ENCODE assay signal across 24 cellular contexts in the genomic region with DNA sequence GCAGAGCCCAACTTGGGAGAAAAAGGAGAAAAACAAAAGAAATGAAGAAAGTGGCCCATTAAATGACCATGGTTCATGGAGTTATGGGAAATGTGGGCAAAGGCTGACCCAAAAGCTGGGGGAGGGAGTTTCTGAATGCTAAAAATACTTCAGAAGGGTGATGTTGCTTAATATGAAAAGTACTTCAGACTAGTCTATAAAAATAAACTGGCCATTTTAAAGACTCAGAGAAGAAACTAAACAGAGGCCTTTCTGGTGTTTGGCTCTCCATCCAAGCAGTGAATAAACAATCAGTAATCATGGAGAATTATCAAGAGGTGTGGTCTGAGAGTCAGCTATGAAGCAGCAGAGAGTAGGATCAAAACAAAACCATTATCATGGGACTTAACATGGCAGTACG.
DNase-seq lines count a peak whose midpoint lies in the region; ATAC-seq and TF ChIP-seq lines count a peak whose summit lies in the region.
"Had no signal": no experiment of that assay in that cellular context is flagged by ENCODE, and none has a peak within 500 bp of the region (broad histone marks: within the 10 kb centered on the region; RNA-seq: fewer than 3 reads in every experiment).

No MANE protein-coding gene starts in this region.

- no peaks in the 10 kb centered on the region for H3K27me3 ChIP-seq in rectal smooth muscle tissue (ENCODE audit: control insufficient read depth, insufficient read depth, low read length)
- no peaks in the 10 kb centered on the region for H3K27me3 ChIP-seq in vagina
- H3K27me3 ChIP-seq: body of pancreas, colonic mucosa, right lobe of liver, upper lobe of right lung had no signal

- H3K4me1 ChIP-seq in rectal smooth muscle tissue (ENCODE audit: control insufficient read depth, insufficient read depth, low read length) = peaks cover 8% of the 10 kb centered on the region
- no peaks in the 10 kb centered on the region for H3K4me1 ChIP-seq in vagina
- H3K4me1 ChIP-seq: body of pancreas, colonic mucosa, right lobe of liver, upper lobe of right lung had no signal

- H3K9me3 ChIP-seq in vagina = no peaks in the 10 kb centered on the region
- H3K9me3 ChIP-seq: body of pancreas, colonic mucosa, right lobe of liver, upper lobe of right lung had no signal

- TF ChIP-seq POLR2A in vagina (IDR thresholded peaks at IDR 0.05) = no peak

- intact Hi-C loops in vagina (cut with DNase I) = no loop called here

- H3K4me3 ChIP-seq in fibroblast of villous mesenchyme (ENCODE audit: low read depth, low read length) (no peak overlapping the region), rectal smooth muscle tissue (ENCODE audit: low read length) (peak overlapping the region; percentile 4), vagina (no peak overlapping the region)
- H3K4me3 ChIP-seq: body of pancreas, colonic mucosa, right lobe of liver, upper lobe of right lung had no signal

- H3K36me3 ChIP-seq in rectal smooth muscle tissue (ENCODE audit: control insufficient read depth, insufficient read depth, low read length) (peaks cover 3% of the 10 kb centered on the region), vagina (no peaks in the 10 kb centered on the region)
- H3K36me3 ChIP-seq: colonic mucosa, right lobe of liver had no signal

- DNase-seq in SIG-M5 treated with dmso at 0.1 percent for 504 hours (lab: John Stamatoyannopoulos, UW; ENCODE audit: unreplicated experiment) (peak; percentile 11), SIG-M5 (lab: John Stamatoyannopoulos, UW) (no peak), fibroblast of villous mesenchyme (ENCODE audit: low read depth) (peak; percentile 30), vagina (ENCODE audit: extremely low spot score in 2 of 2) (no peak), Kasumi-1 (lab: John Stamatoyannopoulos, UW) (no peak)
- DNase-seq: activated CD4-positive, alpha-beta T cell treated with anti-CD3 and anti-CD28 coated beads for 4 hours; activated T-cell treated with anti-CD3 and anti-CD28 coated beads, Interleukin-2, amount 50 U/mL, for 72 hours; body of pancreas; colonic mucosa; EL; HCEC 1CT; hypothalamus; naive thymus-derived CD4-positive, alpha-beta T cell; NCI-H526; right lobe of liver; SW 1271; upper lobe of right lung had no signal

- no peak for ATAC-seq in GM21619 (IDR thresholded peaks at IDR 0.05; ENCODE audit: unreplicated experiment)
- no peak for ATAC-seq in HG03039 (IDR thresholded peaks at IDR 0.05; ENCODE audit: unreplicated experiment)
- ATAC-seq: activated naive CD4-positive, alpha-beta T cell treated with anti-CD3 and anti-CD28 coated beads, Interleukin-2, amount 50 U/mL, for 72 hours; activated T-cell treated with anti-CD3 and anti-CD28 coated beads, Interleukin-2, amount 50 U/mL, for 72 hours; body of pancreas; naive thymus-derived CD4-positive, alpha-beta T cell; right lobe of liver; stimulated activated effector memory CD8-positive, alpha-beta T cell treated with anti-CD3 and anti-CD28 coated beads, Interleukin-12 subunit alpha, Interleukin-12 subunit beta, amount 100 ng/mL, for 72 hours; upper lobe of right lung had no signal

- H3K27ac ChIP-seq in rectal smooth muscle tissue (ENCODE audit: low read depth, low read length) (peak overlapping the region; percentile 55), vagina (peak overlapping the region; percentile 34)
- H3K27ac ChIP-seq: 22Rv1, body of pancreas, colonic mucosa, right lobe of liver, RWPE1, upper lobe of right lung had no signal

- no peak for TF ChIP-seq CTCF in fibroblast of villous mesenchyme (IDR thresholded peaks at IDR 0.05; ENCODE audit: insufficient read depth, low read depth, low read length)
- no peak for TF ChIP-seq CTCF in vagina (IDR thresholded peaks at IDR 0.05)

- no peak overlapping the region for H3K9ac ChIP-seq in rectal smooth muscle tissue (ENCODE audit: low read length)

Comparison
In these comparisons a context has a peak if more than half of its experiments do, and no peak if none do; other contexts are left out.
1. DNase-seq: peak in SIG-M5 treated with dmso at 0.1 percent for 504 hours (single experiment) and fibroblast of villous mesenchyme (single experiment); none in SIG-M5 (single experiment), vagina (0 of 2) and Kasumi-1 (0 of 2).